ENCODE assay signal across 1 cellular context in genomic region chr5:176889321-176890280, GRCh38.
TF ChIP-seq lines count a peak whose summit lies in the region.

No MANE protein-coding gene starts in this region.

TF ChIP-seq in HepG2, 621 proteins besides CTCF, POLR2A, EP300 and RAD21:
- TF ChIP-seq LRRFIP1 (CRISPR knock-in tag; conservative IDR thresholded peaks at IDR 0.05) = no peak
- no peak for TF ChIP-seq ZBTB4 (CRISPR knock-in tag; IDR thresholded peaks at IDR 0.05; ENCODE audit: borderline replicate concordance)
- TF ChIP-seq ZNF224 (CRISPR knock-in tag; IDR thresholded peaks at IDR 0.05) = no peak
- no peak for TF ChIP-seq ZNF710 (CRISPR knock-in tag; IDR thresholded peaks at IDR 0.05; ENCODE audit: borderline replicate concordance)
- TF ChIP-seq MAFK (conservative IDR thresholded peaks at IDR 0.05 in 1 of 2, IDR thresholded peaks at IDR 0.05 in 1 of 2; ENCODE audit: low read length in 2 of 2) = no peak
- no peak for TF ChIP-seq ISX (CRISPR knock-in tag; conservative IDR thresholded peaks at IDR 0.05)
- TF ChIP-seq MYC (CRISPR knock-in tag; IDR thresholded peaks at IDR 0.05; ENCODE audit: borderline replicate concordance) = no peak
- no peak for TF ChIP-seq BCLAF1 (IDR thresholded peaks at IDR 0.05)
- TF ChIP-seq ZNF83 (CRISPR knock-in tag; IDR thresholded peaks at IDR 0.05; ENCODE audit: borderline replicate concordance) = no peak
- no peak for TF ChIP-seq PRDM10 (CRISPR knock-in tag; IDR thresholded peaks at IDR 0.05; ENCODE audit: low read depth)
- no peak for TF ChIP-seq ZNF790 (CRISPR knock-in tag; IDR thresholded peaks at IDR 0.05; ENCODE audit: borderline replicate concordance)
- no peak for TF ChIP-seq SRSF9 (IDR thresholded peaks at IDR 0.05; ENCODE audit: borderline replicate concordance, insufficient read depth, low read depth, low read length, poor library complexity, severe bottlenecking)
- TF ChIP-seq MED1 (CRISPR knock-in tag; IDR thresholded peaks at IDR 0.05) = no peak
- TF ChIP-seq ZNF335 (CRISPR knock-in tag; IDR thresholded peaks at IDR 0.05) = no peak
- TF ChIP-seq HOMEZ (CRISPR knock-in tag; IDR thresholded peaks at IDR 0.05; ENCODE audit: low read depth) = no peak
- no peak for TF ChIP-seq ZBTB1 (CRISPR knock-in tag; IDR thresholded peaks at IDR 0.05; ENCODE audit: borderline replicate concordance)
